In genomic region chr22:29312218-29313125, GRCh38 we compare ENCODE assay signal across 14 cellular contexts. TPM values are rescaled to one million over a fixed set of nuclear protein-coding genes. Genes with fewer than 3 reads are reported as not detected.
DNase-seq lines count a peak whose midpoint lies in the region; ATAC-seq lines count a peak whose summit lies in the region.
"Had no signal": no experiment of that assay in that cellular context is flagged by ENCODE, and none has a peak within 500 bp of the region (broad histone marks: within the 10 kb centered on the region; RNA-seq: fewer than 3 reads in every experiment).

No MANE protein-coding gene starts in this region.

- H3K27ac Mint-ChIP-seq in stimulated activated naive B cell treated with anti-CD40 and anti-IgM and Interleukin-4, amounts not matched to agents 10 μg/mL and 1 μg/mL and 100 μg/mL, for 72 hours: peak overlapping the region; percentile 9

- DNase-seq in activated effector memory CD4-positive, alpha-beta T cell treated with anti-CD3 and anti-CD28 coated beads, Interleukin-2, amount 50 U/mL, for 16 hours: peak; percentile 61
- DNase-seq in activated effector memory CD4-positive, alpha-beta T cell treated with Interleukin-2 at 50 U/mL for 16 hours: no peak
- DNase-seq in left lobe of liver (ENCODE audit: low spot score): peak; percentile 43
- DNase-seq in stimulated activated naive B cell treated with anti-CD40 and anti-IgM and Interleukin-4, amounts not matched to agents 10 μg/mL and 1 μg/mL and 100 μg/mL, for 72 hours: no peak
- DNase-seq in SKM-1 treated with dmso at 0.1 percent for 144 hours (lab: John Stamatoyannopoulos, UW; ENCODE audit: unreplicated experiment): no peak
- DNase-seq in NOMO-1 treated with dmso at 0.1 percent for 144 hours (lab: John Stamatoyannopoulos, UW; ENCODE audit: unreplicated experiment): no peak
- DNase-seq: activated naive CD4-positive, alpha-beta T cell treated with Interleukin-2 at 50 U/mL for 16 hours; NCI-H1694 treated with DMSO at 0.1 percent for 48 hours; NCI-H510A treated with DMSO at 0.1 percent for 48 hours; OCI-M1 had no signal

- H3K36me3 Mint-ChIP-seq in stimulated activated naive B cell treated with anti-CD40 and anti-IgM and Interleukin-4, amounts not matched to agents 10 μg/mL and 1 μg/mL and 100 μg/mL, for 72 hours: peaks cover 14% of the 10 kb centered on the region in 2 donors

- peak overlapping the region in 1 of 2 donors; percentile 56 for H3K4me3 Mint-ChIP-seq in stimulated activated naive B cell treated with anti-CD40 and anti-IgM and Interleukin-4, amounts not matched to agents 10 μg/mL and 1 μg/mL and 100 μg/mL, for 72 hours

- H3K9me3 Mint-ChIP-seq in stimulated activated naive B cell treated with anti-CD40 and anti-IgM and Interleukin-4, amounts not matched to agents 10 μg/mL and 1 μg/mL and 100 μg/mL, for 72 hours: peaks cover 0 to 3% of the 10 kb centered on the region in 2 donors

- H3K27ac ChIP-seq in angular gyrus (ENCODE audit: low read depth, low read length): peak overlapping the region; percentile 16
- H3K27ac ChIP-seq: cardiac muscle cell, VCaP had no signal

- peaks cover 43 to 70% of the 10 kb centered on the region in 2 donors for H3K27me3 Mint-ChIP-seq in stimulated activated naive B cell treated with anti-CD40 and anti-IgM and Interleukin-4, amounts not matched to agents 10 μg/mL and 1 μg/mL and 100 μg/mL, for 72 hours

- no peak for ATAC-seq in left lobe of liver
- ATAC-seq in stimulated activated naive B cell treated with anti-CD40 and anti-IgM and Interleukin-4, amounts not matched to agents 10 μg/mL and 1 μg/mL and 100 μg/mL, for 72 hours (replicated peaks): no peak
- no peak for ATAC-seq in HG03139 (IDR thresholded peaks at IDR 0.05; ENCODE audit: unreplicated experiment)

- H3K4me1 Mint-ChIP-seq in stimulated activated naive B cell treated with anti-CD40 and anti-IgM and Interleukin-4, amounts not matched to agents 10 μg/mL and 1 μg/mL and 100 μg/mL, for 72 hours: peaks cover 27 to 63% of the 10 kb centered on the region in 2 donors

RNA-seq across cellular contexts. Expression of gene RASL10A, which starts 3.0 kb away (rescaled TPM):
- 1.0 TPM for total RNA-seq in left lobe of liver

RNA-seq across cellular contexts. Expression of gene GAS2L1, which starts 6.0 kb away (rescaled TPM):
- 14.3 TPM for total RNA-seq in left lobe of liver

RNA-seq across cellular contexts. Expression of gene EWSR1, which starts 44.4 kb away (rescaled TPM):
- 93.3 TPM for total RNA-seq in left lobe of liver

RNA-seq across cellular contexts. Expression of gene RHBDD3, which starts 44.7 kb away (rescaled TPM):
- 18.9 TPM for total RNA-seq in left lobe of liver

Comparison
In these comparisons a context has a peak if more than half of its experiments do, and no peak if none do; other contexts are left out.
1. DNase-seq: peak in activated effector memory CD4-positive, alpha-beta T cell treated with anti-CD3 and anti-CD28 coated beads, Interleukin-2, amount 50 U/mL, for 16 hours (single experiment) and left lobe of liver (single experiment); none in activated effector memory CD4-positive, alpha-beta T cell treated with Interleukin-2 at 50 U/mL for 16 hours (single experiment), stimulated activated naive B cell treated with anti-CD40 and anti-IgM and Interleukin-4, amounts not matched to agents 10 μg/mL and 1 μg/mL and 100 μg/mL, for 72 hours (single experiment), SKM-1 treated with dmso at 0.1 percent for 144 hours (single experiment) and NOMO-1 treated with dmso at 0.1 percent for 144 hours (single experiment).